Comparison of ENCODE assay signal across 2 cellular contexts in genomic region chr22:39135092-39135896, GRCh38.
A peak's percentile ranks its signal among the peaks of the same experiment; 100 is the strongest.
TF ChIP-seq lines count a peak whose summit lies in the region.

No MANE protein-coding gene starts in this region.

TF ChIP-seq in HEK293T, 16 proteins besides CTCF, POLR2A, EP300 and RAD21:
- TF ChIP-seq CTBP1 (IDR thresholded peaks at IDR 0.05; ENCODE audit: borderline replicate concordance) (no peak), FOXM1 (IDR thresholded peaks at IDR 0.05; ENCODE audit: borderline replicate concordance) (no peak), SP1 (IDR thresholded peaks at IDR 0.05) (no peak), ARNT (IDR thresholded peaks at IDR 0.05) (no peak), PKNOX1 (IDR thresholded peaks at IDR 0.05) (no peak), TARDBP (IDR thresholded peaks at IDR 0.05) (no peak), L3MBTL2 (conservative IDR thresholded peaks at IDR 0.05) (no peak), ZNF384 (IDR thresholded peaks at IDR 0.05) (no peak)

TF ChIP-seq in H1, 55 proteins besides CTCF, POLR2A, EP300 and RAD21:
- no peak for TF ChIP-seq CEBPB (IDR thresholded peaks at IDR 0.05; ENCODE audit: low read depth, low read length)
- TF ChIP-seq SUZ12 (IDR thresholded peaks at IDR 0.05; ENCODE audit: low read length), result no peak
- TF ChIP-seq TCF12 (IDR thresholded peaks at IDR 0.05; ENCODE audit: low read depth, low read length), result 0 out of 2 replicates have a peak, but pooled peaks have one; percentile 56
- no peak for TF ChIP-seq POU5F1 (IDR thresholded peaks at IDR 0.05; ENCODE audit: low read depth, low read length)
- peak; percentile 68; the same call in 1 of the 2 replicates for TF ChIP-seq GABPA (IDR thresholded peaks at IDR 0.05; ENCODE audit: borderline replicate concordance, insufficient read depth, low read length)
